In genomic region chrX:71168134-71168533, GRCh38 we compare ENCODE assay signal across 19 cellular contexts. TPM values are rescaled to one million over a fixed set of nuclear protein-coding genes. Genes with fewer than 3 reads are reported as not detected.
A peak's percentile ranks its signal among the peaks of the same experiment; 100 is the strongest.
DNase-seq lines count a peak whose midpoint lies in the region; ATAC-seq, FAIRE-seq and TF ChIP-seq lines count a peak whose summit lies in the region.
"Had no signal": no experiment of that assay in that cellular context is flagged by ENCODE, and none has a peak within 500 bp of the region (broad histone marks: within the 10 kb centered on the region; RNA-seq: fewer than 3 reads in every experiment).

No MANE protein-coding gene starts in this region.

- DNase-seq in GM12891 (ENCODE audit: insufficient read length, low spot score) (no peak), K562 (ENCODE audit: extremely low read depth in 1 of 4, low spot score in 3 of 4) (peak in 1 of 4 experiments; percentile 49), erythroblast (lab: John Stamatoyannopoulos, UW) (peak; percentile 27 to 44), substantia nigra (lab: John Stamatoyannopoulos, UW) (no peak), HFFc6 (no peak), Kasumi-1 (lab: John Stamatoyannopoulos, UW) (no peak)
- DNase-seq: CD8-positive, alpha-beta T cell; COR-L47; DND-41; GDM1; HCEC 1CT had no signal

- 0 out of 2 replicates have a peak, but pooled peaks have one; percentile 16 for TF ChIP-seq EP300 in K562 (IDR thresholded peaks at IDR 0.05; ENCODE audit: low read length)

- H3K4me1 ChIP-seq in K562 (replicated peaks in 1 of 2; ENCODE audit: control insufficient read depth in 2 of 2, insufficient read depth in 2 of 2, low read length in 2 of 2) = peaks cover 20 to 23% of the 10 kb centered on the region in 2 experiments; a peak in 4 of 5 replicates

- in situ Hi-C loops in K562 (cut with MboI) = no loop called here

- no peaks in the 10 kb centered on the region for H3K36me3 Mint-ChIP-seq in HFFc6 (ENCODE audit: low read depth)
- H3K36me3 Mint-ChIP-seq: IgD-negative memory B cell had no signal

- H3K36me3 ChIP-seq in K562 (ENCODE audit: control insufficient read depth, insufficient read depth, low read length) = no peaks in the 10 kb centered on the region

- H4K20me1 ChIP-seq in K562 (replicated peaks; ENCODE audit: control insufficient read depth, insufficient read depth, low read length) = no peaks in the 10 kb centered on the region

- no peak for TF ChIP-seq POLR2A in GM12891 (IDR thresholded peaks at IDR 0.05; ENCODE audit: low read depth, low read length)
- TF ChIP-seq POLR2A in K562 (conservative IDR thresholded peaks at IDR 0.05) = no peak
- no peak for TF ChIP-seq POLR2A in erythroblast (IDR thresholded peaks at IDR 0.05; ENCODE audit: low read length)

- H3K27ac ChIP-seq in K562 (ENCODE audit: extremely low read depth, low read depth, low read length) = no peak overlapping the region
- peak overlapping the region; percentile 73 for H3K27ac ChIP-seq in substantia nigra (ENCODE audit: low read depth, low read length, poor library complexity, severe bottlenecking)

- no peaks in the 10 kb centered on the region for H3K9me3 Mint-ChIP-seq in HFFc6
- H3K9me3 Mint-ChIP-seq: CD8-positive, alpha-beta T cell; IgD-negative memory B cell had no signal

- ATAC-seq in K562 (peak; percentile 37; the same call in 1 of the 3 replicates), HG03378 (IDR thresholded peaks at IDR 0.05; ENCODE audit: unreplicated experiment) (no peak)
- ATAC-seq: CD8-positive, alpha-beta T cell had no signal

- H3K4me3 ChIP-seq in K562 = no peak overlapping the region

- TF ChIP-seq RAD21 in K562 (CRISPR knock-in tag; conservative IDR thresholded peaks at IDR 0.05 in 1 of 2, IDR thresholded peaks at IDR 0.05 in 1 of 2) = no peak

- no peak for TF ChIP-seq CTCF in K562 (IDR thresholded peaks at IDR 0.05 in 2 of 3, conservative IDR thresholded peaks at IDR 0.05 in 1 of 3; ENCODE audit: insufficient read depth in 2 of 3, low read depth in 1 of 3, low read length in 3 of 3)
- no peak for TF ChIP-seq CTCF in HFFc6 (IDR thresholded peaks at IDR 0.05)

- H3K27me3 Mint-ChIP-seq in HFFc6 (ENCODE audit: insufficient read depth) = peaks cover 9% of the 10 kb centered on the region

- no peaks in the 10 kb centered on the region for H3K9me3 ChIP-seq in K562 (replicated peaks; ENCODE audit: control insufficient read depth, insufficient read depth, low read depth, low read length)

- no peaks in the 10 kb centered on the region for H3K9me1 ChIP-seq in K562 (ENCODE audit: control insufficient read depth, insufficient read depth, low read length)

- no peak overlapping the region for H3K4me2 ChIP-seq in K562 (ENCODE audit: insufficient read depth, low read length)

- H3K27me3 ChIP-seq in K562 (ENCODE audit: control insufficient read depth in 2 of 2, insufficient read depth in 2 of 2, low read length in 2 of 2) = no peaks in the 10 kb centered on the region

- FAIRE-seq in GM12891 (lab: Jason Lieb, UNC) = peak; percentile 68
- peak; percentile 73 for FAIRE-seq in K562 (lab: Jason Lieb, UNC)
- FAIRE-seq: A204.1, D721Med had no signal

- no TSS peak for BruUV-seq in K562 (replicated peaks; lab: Mats Ljungman, UMichigan)

- no peaks in the 10 kb centered on the region for H3K79me2 ChIP-seq in K562 (ENCODE audit: control insufficient read depth, insufficient read depth, low read length)

- H3K9ac ChIP-seq in K562 (ENCODE audit: insufficient read depth in 1 of 2, low read depth in 2 of 2, low read length in 2 of 2) = peak overlapping the region in 1 of 2 experiments; percentile 14; a peak in 1 of 4 replicates

- intact Hi-C loops in K562 (cut with micrococcal nuclease) = no loop called here

- POLR2A ChIA-PET in K562 (lab: Yijun Ruan, JAX) = interaction anchor here (1.0 kb wide), 1 partner anchor 79 kb away, joined by 3 read pairs; no protein-coding TSS in a partner anchor

- H3K27ac Mint-ChIP-seq in HFFc6 = no peak overlapping the region
- H3K27ac Mint-ChIP-seq: CD8-positive, alpha-beta T cell; IgD-negative memory B cell had no signal

- H3K4me1 Mint-ChIP-seq in HFFc6 (ENCODE audit: low read depth) = no peaks in the 10 kb centered on the region

- CTCF ChIA-PET in K562 (lab: Yijun Ruan, JAX; ENCODE audit: low intra/inter-chr PET ratio) = no interaction called here

- 45% methylated on average over 8 of the region's 8 CpGs for WGBS in K562 (ENCODE audit: insufficient coverage, low coverage, missing lambda C conversion rate)

- H2AFZ ChIP-seq in K562 (ENCODE audit: low read depth, low read length) = no peak overlapping the region

- no peak overlapping the region for H3K4me3 Mint-ChIP-seq in HFFc6
- H3K4me3 Mint-ChIP-seq: CD14-positive monocyte; CD8-positive, alpha-beta T cell; IgD-negative memory B cell had no signal

RNA-seq across cellular contexts. Expression of gene NLGN3, which starts 23.5 kb away (rescaled TPM):
- polyA plus RNA-seq in GM12891 (2012; ENCODE audit: low read depth, missing spikeins) = 0.37 TPM
- 5.1 and 6.6 TPM in 2 replicates for total RNA-seq in K562 (2011; cell fraction: chromatin; rRNA removed; ENCODE audit: low replicate concordance)
- 2.7 and 2.8 TPM in 2 replicates for total RNA-seq in K562 (2011; cell fraction: nucleolus; rRNA removed)
- 2.7 and 4.0 TPM in 2 replicates for total RNA-seq in K562 (2011; cell fraction: nucleoplasm; rRNA removed)
- total RNA-seq in K562 (2014; rRNA removed) (0.05 and 0.12 TPM in 2 replicates), K562 (2014; rRNA removed; fragmentation: Illumina TruSeq; extraction: Trizol) (0.22 TPM in 2 replicates), K562 (2015; rRNA removed; fragmentation: Illumina TruSeq; extraction: Trizol) (0.23 and 0.25 TPM in 2 replicates), K562 (2021) (0.69 TPM in 2 replicates)
- polyA plus RNA-seq in K562 (2011; rRNA removed) (0.40 and 0.79 TPM in 2 replicates), K562 (2014; fragmentation: Illumina TruSeq; extraction: Trizol) (0.65 and 0.80 TPM in 2 replicates), K562 (2014; fragmentation: Nextera tagmentation; extraction: Ambion mirVana) (under 1 TPM; 0.03 to 0.11 TPM), K562 (2014; rRNA removed) (0.81 and 0.86 TPM in 2 replicates)
- 0.53 and 0.58 TPM in 2 replicates for polyA plus RNA-seq in K562 (2011; cell fraction: cytosol; rRNA removed)
- 3.3 and 4.5 TPM in 2 replicates for polyA plus RNA-seq in K562 (2011; cell fraction: nucleus; rRNA removed)
- 0.35 and 1.5 TPM in 2 replicates for polyA plus RNA-seq in K562 (2012)
- polyA minus RNA-seq in K562 (2011; rRNA and poly(A)+ RNA removed) = 0.42 TPM in 2 replicates
- polyA minus RNA-seq in K562 (2011; cell fraction: cytosol; rRNA and poly(A)+ RNA removed) = 0.55 TPM in 1 of 2 replicates, not detected in the other
- 0.54 and 0.78 TPM in 2 replicates for polyA minus RNA-seq in K562 (2011; cell fraction: nucleus; rRNA and poly(A)+ RNA removed)
- total RNA-seq in HFFc6 (2021; fragmentation: NEBNext Ultra II Directional; extraction: Animal tissue kit (Norgen Biotek cat#: 25700)) = under 1 TPM; 0.14 to 0.48 (median 0.29) TPM

RNA-seq across cellular contexts. Expression of gene MED12, which starts 49.7 kb away (rescaled TPM):
- polyA plus RNA-seq in GM12891 (2012; ENCODE audit: low read depth, missing spikeins) = 21.0 TPM
- total RNA-seq in K562 (2011; cell fraction: chromatin; rRNA removed; ENCODE audit: low replicate concordance) = 282 and 395 TPM in 2 replicates
- 116 and 125 TPM in 2 replicates for total RNA-seq in K562 (2011; cell fraction: nucleolus; rRNA removed)
- total RNA-seq in K562 (2011; cell fraction: nucleoplasm; rRNA removed) = 127 and 134 TPM in 2 replicates
- total RNA-seq in K562 (2014; rRNA removed) (18.4 and 23.1 TPM in 2 replicates), K562 (2014; rRNA removed; fragmentation: Illumina TruSeq; extraction: Trizol) (7.7 and 8.6 TPM in 2 replicates), K562 (2015; rRNA removed; fragmentation: Illumina TruSeq; extraction: Trizol) (7.7 and 10.3 TPM in 2 replicates), K562 (2021) (47.3 and 49.7 TPM in 2 replicates)
- polyA plus RNA-seq in K562 (2011; rRNA removed) (8.5 and 19.1 TPM in 2 replicates), K562 (2014; fragmentation: Illumina TruSeq; extraction: Trizol) (26.7 and 31.0 TPM in 2 replicates), K562 (2014; fragmentation: Nextera tagmentation; extraction: Ambion mirVana) (1 to 10 TPM; 1.6 to 2.8 TPM), K562 (2014; rRNA removed) (15.6 and 17.7 TPM in 2 replicates)
- 11.3 and 12.0 TPM in 2 replicates for polyA plus RNA-seq in K562 (2011; cell fraction: cytosol; rRNA removed)
- polyA plus RNA-seq in K562 (2011; cell fraction: nucleus; rRNA removed) = 149 and 177 TPM in 2 replicates
- 27.2 and 37.7 TPM in 2 replicates for polyA plus RNA-seq in K562 (2012)
- 26.7 and 27.1 TPM in 2 replicates for polyA minus RNA-seq in K562 (2011; rRNA and poly(A)+ RNA removed)
- polyA minus RNA-seq in K562 (2011; cell fraction: cytosol; rRNA and poly(A)+ RNA removed) = 51.0 and 53.6 TPM in 2 replicates
- 58.2 and 76.0 TPM in 2 replicates for polyA minus RNA-seq in K562 (2011; cell fraction: nucleus; rRNA and poly(A)+ RNA removed)
- 10 to 100 TPM; 22.8 to 31.2 (median 28.5) TPM for total RNA-seq in HFFc6 (2021; fragmentation: NEBNext Ultra II Directional; extraction: Animal tissue kit (Norgen Biotek cat#: 25700))

RNA-seq across cellular contexts. Expression of gene GJB1, which starts 54.9 kb away (rescaled TPM):
- polyA plus RNA-seq in GM12891 (2012; ENCODE audit: low read depth, missing spikeins) = not detected
- total RNA-seq in K562 (2011; cell fraction: chromatin; rRNA removed; ENCODE audit: low replicate concordance) = not detected in 2 replicates
- not detected in 2 replicates for total RNA-seq in K562 (2011; cell fraction: nucleolus; rRNA removed)
- not detected in 2 replicates for total RNA-seq in K562 (2011; cell fraction: nucleoplasm; rRNA removed)
- total RNA-seq in K562 (2014; rRNA removed) (not detected in 2 replicates), K562 (2014; rRNA removed; fragmentation: Illumina TruSeq; extraction: Trizol) (not detected in 2 replicates), K562 (2015; rRNA removed; fragmentation: Illumina TruSeq; extraction: Trizol) (not detected in 2 replicates), K562 (2021) (0.11 TPM in 1 of 2 replicates, not detected in the other)
- polyA plus RNA-seq in K562 (2011; rRNA removed) (not detected in 2 replicates), K562 (2014; fragmentation: Illumina TruSeq; extraction: Trizol) (not detected in 2 replicates), K562 (2014; fragmentation: Nextera tagmentation; extraction: Ambion mirVana) (not detected), K562 (2014; rRNA removed) (not detected in 2 replicates)
- not detected in 2 replicates for polyA plus RNA-seq in K562 (2011; cell fraction: cytosol; rRNA removed)
- not detected in 2 replicates for polyA plus RNA-seq in K562 (2011; cell fraction: nucleus; rRNA removed)
- polyA plus RNA-seq in K562 (2012) = not detected in 2 replicates
- polyA minus RNA-seq in K562 (2011; rRNA and poly(A)+ RNA removed) = not detected in 2 replicates
- polyA minus RNA-seq in K562 (2011; cell fraction: cytosol; rRNA and poly(A)+ RNA removed) = not detected in 2 replicates
- not detected in 2 replicates for polyA minus RNA-seq in K562 (2011; cell fraction: nucleus; rRNA and poly(A)+ RNA removed)
- total RNA-seq in HFFc6 (2021; fragmentation: NEBNext Ultra II Directional; extraction: Animal tissue kit (Norgen Biotek cat#: 25700)) = not detected
- total RNA-seq: CD8-positive, alpha-beta T cell; H4 had no signal
- polyA plus RNA-seq: AG04450, BJ, CD14-positive monocyte, IgD-negative memory B cell had no signal

RNA-seq across cellular contexts. Expression of gene IL2RG, which starts 56.8 kb away (rescaled TPM):
- polyA plus RNA-seq in GM12891 (2012; ENCODE audit: low read depth, missing spikeins) = 243 TPM
- 48.6 and 70.4 TPM in 2 replicates for total RNA-seq in K562 (2011; cell fraction: chromatin; rRNA removed; ENCODE audit: low replicate concordance)
- 91.1 and 92.7 TPM in 2 replicates for total RNA-seq in K562 (2011; cell fraction: nucleolus; rRNA removed)
- 80.5 and 94.1 TPM in 2 replicates for total RNA-seq in K562 (2011; cell fraction: nucleoplasm; rRNA removed)
- 5.5 and 7.5 TPM in 2 replicates for total RNA-seq in K562 (2014; rRNA removed)
- 9.7 and 11.4 TPM in 2 replicates for total RNA-seq in K562 (2014; rRNA removed; fragmentation: Illumina TruSeq; extraction: Trizol)
- 6.1 and 7.5 TPM in 2 replicates for total RNA-seq in K562 (2015; rRNA removed; fragmentation: Illumina TruSeq; extraction: Trizol)
- total RNA-seq in K562 (2021) = 18.0 and 19.7 TPM in 2 replicates
- 43.0 and 55.4 TPM in 2 replicates for polyA plus RNA-seq in K562 (2011; rRNA removed)
- 91.9 and 138 TPM in 2 replicates for polyA plus RNA-seq in K562 (2011; cell fraction: cytosol; rRNA removed)
- 29.1 and 32.6 TPM in 2 replicates for polyA plus RNA-seq in K562 (2011; cell fraction: nucleus; rRNA removed)
- polyA plus RNA-seq in K562 (2012) = 17.7 and 27.6 TPM in 2 replicates
- polyA plus RNA-seq in K562 (2014; fragmentation: Illumina TruSeq; extraction: Trizol) = 45.8 and 52.7 TPM in 2 replicates
- 10 to 100 TPM; 17.4 to 27.4 TPM for polyA plus RNA-seq in K562 (2014; fragmentation: Nextera tagmentation; extraction: Ambion mirVana)
- polyA plus RNA-seq in K562 (2014; rRNA removed) = 23.9 and 25.8 TPM in 2 replicates
- 26.0 and 31.9 TPM in 2 replicates for polyA minus RNA-seq in K562 (2011; rRNA and poly(A)+ RNA removed)
- 13.8 and 14.3 TPM in 2 replicates for polyA minus RNA-seq in K562 (2011; cell fraction: cytosol; rRNA and poly(A)+ RNA removed)
- 5.9 and 9.1 TPM in 2 replicates for polyA minus RNA-seq in K562 (2011; cell fraction: nucleus; rRNA and poly(A)+ RNA removed)
- under 1 TPM in 2 of 6 experiments, not detected in 4; 0.37 to 0.43 TPM for total RNA-seq in HFFc6 (2021; fragmentation: NEBNext Ultra II Directional; extraction: Animal tissue kit (Norgen Biotek cat#: 25700))
- total RNA-seq: H4 had no signal
- polyA plus RNA-seq: AG04450 had no signal

Comparison
In these comparisons a context has a peak if more than half of its experiments do, and no peak if none do; other contexts are left out.
1. DNase-seq: peak in erythroblast (2 of 2); none in GM12891 (single experiment), substantia nigra (0 of 49), HFFc6 (single experiment) and Kasumi-1 (0 of 2).